8 cellular contexts compared by ENCODE assay signal in genomic region chr13:49995535-49996165, GRCh38. TPM values are rescaled to one million over a fixed set of nuclear protein-coding genes. Genes with fewer than 3 reads are reported as not detected.
DNase-seq lines count a peak whose midpoint lies in the region; ATAC-seq and TF ChIP-seq lines count a peak whose summit lies in the region.

No MANE protein-coding gene starts in this region.

- WGBS in HUES64: 40% methylated on average over 14 of the region's 15 CpGs
- 38% methylated on average over 15 of the region's 15 CpGs for WGBS in tibial nerve, 2 donors

- no peak for TF ChIP-seq CTCF in tibial nerve (IDR thresholded peaks at IDR 0.05)

- H3K9me3 ChIP-seq in HUES64 (ENCODE audit: insufficient read depth, low read depth, low read length) (no peaks in the 10 kb centered on the region), tibial nerve (no peaks in the 10 kb centered on the region)

- H3K4me1 ChIP-seq in HUES64 (ENCODE audit: insufficient read depth, low read length): peaks cover 31% of the 10 kb centered on the region
- peaks cover 3 to 38% (median 23%) of the 10 kb centered on the region in 4 donors for H3K4me1 ChIP-seq in tibial nerve

- H3K36me3 ChIP-seq in HUES64 (ENCODE audit: insufficient read depth, low read length): peaks cover 24% of the 10 kb centered on the region
- peaks cover 0 to 11% (median 0%) of the 10 kb centered on the region in 3 donors for H3K36me3 ChIP-seq in tibial nerve

- no peak for ATAC-seq in GM21423 (IDR thresholded peaks at IDR 0.05; ENCODE audit: unreplicated experiment)

- H3K27me3 ChIP-seq in HUES64 (ENCODE audit: insufficient read depth, low read length) (peaks cover 13% of the 10 kb centered on the region), tibial nerve (no peaks in the 10 kb centered on the region)

- no peak for TF ChIP-seq POLR2A in tibial nerve (IDR thresholded peaks at IDR 0.05)

- peak overlapping the region; percentile 87 for H3K9ac ChIP-seq in HUES64 (ENCODE audit: low read depth, low read length)

- H3K4me3 ChIP-seq in HUES64 (ENCODE audit: low read length) (peak overlapping the region; percentile 79), tibial nerve (peak overlapping the region; percentile 86 to 100 (median 92))

- DNase-seq in AML-193 (lab: John Stamatoyannopoulos, UW) (peak; percentile 55 to 61), left kidney (ENCODE audit: low read depth, low spot score) (peak; percentile 63), tibial nerve (ENCODE audit: low spot score in 2 of 2) (no peak), NCI-H146 treated with DMSO at 0.1 percent for 48 hours (lab: John Stamatoyannopoulos, UW; ENCODE audit: unreplicated experiment) (no peak), nucleus accumbens (lab: John Stamatoyannopoulos, UW) (no peak)

- TF ChIP-seq EP300 in tibial nerve (IDR thresholded peaks at IDR 0.05): no peak

- H3K27ac ChIP-seq in HUES64 (ENCODE audit: low read depth, low read length) (no peak overlapping the region; the same call in 1 of the 2 replicates), angular gyrus (ENCODE audit: low read depth, low read length) (peak overlapping the region; percentile 85), tibial nerve (peak overlapping the region; percentile 97 to 100 (median 98))

RNA-seq across cellular contexts. Expression of gene TRIM13, which starts 1.2 kb away (rescaled TPM):
- 28.6 TPM for polyA plus RNA-seq in HUES64 (2013, experiment 1 of 2)
- 30.4 TPM for polyA plus RNA-seq in HUES64 (2013, experiment 2 of 2)
- 10 to 100 TPM; 18.0 to 25.8 (median 23.2) TPM for total RNA-seq in tibial nerve

RNA-seq across cellular contexts. Expression of gene KCNRG, which starts 19.6 kb away (rescaled TPM):
- 1.1 TPM for polyA plus RNA-seq in HUES64 (2013, experiment 1 of 2)
- polyA plus RNA-seq in HUES64 (2013, experiment 2 of 2): not detected
- total RNA-seq in tibial nerve: 1 to 10 TPM in 2 of 4 donors, under 1 TPM in 2; 0.60 to 2.4 (median 1.6) TPM

RNA-seq across cellular contexts. Expression of gene SPRYD7, which starts 59.5 kb away (rescaled TPM):
- 2.8 TPM for polyA plus RNA-seq in HUES64 (2013, experiment 1 of 2)
- 3.2 TPM for polyA plus RNA-seq in HUES64 (2013, experiment 2 of 2)
- total RNA-seq in tibial nerve: 1 to 10 TPM; 5.5 to 9.4 (median 7.5) TPM

Comparison
In these comparisons a context has a peak if more than half of its experiments do, and no peak if none do; other contexts are left out.
1. DNase-seq: peak in AML-193 (2 of 2) and left kidney (single experiment); none in tibial nerve (0 of 2), NCI-H146 treated with DMSO at 0.1 percent for 48 hours (single experiment) and nucleus accumbens (0 of 56).